In genomic region chr1:18640228-18641004, GRCh38 we compare ENCODE assay signal across 22 cellular contexts. TPM values are rescaled to one million over a fixed set of nuclear protein-coding genes. Genes with fewer than 3 reads are reported as not detected.
DNase-seq lines count a peak whose midpoint lies in the region; ATAC-seq and TF ChIP-seq lines count a peak whose summit lies in the region.
"Had no signal": no experiment of that assay in that cellular context is flagged by ENCODE, and none has a peak within 500 bp of the region (broad histone marks: within the 10 kb centered on the region; RNA-seq: fewer than 3 reads in every experiment).

No MANE protein-coding gene starts in this region.

- peak; percentile 23 for DNase-seq in NCI-H2171 treated with DMSO at 0.1 percent for 48 hours (lab: John Stamatoyannopoulos, UW)
- DNase-seq in NCI-H2171 (lab: John Stamatoyannopoulos, UW) = no peak
- peak; percentile 64 for DNase-seq in H9
- no peak for DNase-seq in activated T-helper 1 cell treated with anti-CD3 and anti-CD28 coated beads, Interleukin-12 subunit alpha, Interleukin-12 subunit beta, Interleukin-2, Interleukin-4 antibody, amounts not matched to agents 30 ng/mL and 10 ng/mL and 1 ng/mL, durations not matched to agents 14 hours and 24 hours and 36 hours (ENCODE audit: low spot score)
- DNase-seq in neural crest cell (ENCODE audit: low read depth, low spot score) = no peak
- DNase-seq in Right ventricle myocardium inferior (ENCODE audit: missing footprints) = no peak
- DNase-seq in CD4-positive, alpha-beta memory T cell = no peak
- DNase-seq in DMS114 treated with DMSO at 0.1 percent for 48 hours (lab: John Stamatoyannopoulos, UW; ENCODE audit: unreplicated experiment) = no peak
- DNase-seq: 8988T; activated CD8-positive, alpha-beta T cell treated with anti-CD3 and anti-CD28 coated beads, Interleukin-2, amount 10 ng/mL, durations not matched to agents 7 days and 5 days; IMR-90; mesenchymal stem cell; NCI-H2081; NCI-H526; nucleus accumbens; stomach; SW 1271; upper lobe of right lung had no signal

- no peak overlapping the region for H2BK120ac ChIP-seq in H9 (ENCODE audit: low read depth, low read length, poor library complexity, severe bottlenecking)

- 0 out of 2 replicates have a peak, but pooled peaks cover 2% of the 10 kb centered on the region for H3K4me1 ChIP-seq in H9 (ENCODE audit: insufficient read depth, low read length)
- peaks cover 11% of the 10 kb centered on the region for H3K4me1 ChIP-seq in CD4-positive, alpha-beta memory T cell (ENCODE audit: insufficient read depth, low read length)
- H3K4me1 ChIP-seq: upper lobe of right lung had no signal

- no peak overlapping the region for H4K5ac ChIP-seq in H9 (ENCODE audit: insufficient read length, low read depth, low read length)

- peaks cover 100% of the 10 kb centered on the region for H3K27me3 Mint-ChIP-seq in H9 (ENCODE audit: low read depth)
- H3K27me3 Mint-ChIP-seq in activated T-helper 1 cell treated with anti-CD3 and anti-CD28 coated beads, Interleukin-12 subunit alpha, Interleukin-12 subunit beta, Interleukin-2, Interleukin-4 antibody, amounts not matched to agents 30 ng/mL and 10 ng/mL and 1 ng/mL, durations not matched to agents 14 hours and 24 hours and 36 hours (ENCODE audit: insufficient read depth) = peaks cover 88% of the 10 kb centered on the region
- peaks cover 100% of the 10 kb centered on the region for H3K27me3 Mint-ChIP-seq in neural crest cell (ENCODE audit: low read depth)
- peaks cover 74% of the 10 kb centered on the region in 2 donors for H3K27me3 Mint-ChIP-seq in CD4-positive, alpha-beta memory T cell

- H4K91ac ChIP-seq in H9 (ENCODE audit: insufficient read length, low read depth, low read length) = no peak overlapping the region

- no peak overlapping the region for H3K23ac ChIP-seq in H9 (ENCODE audit: insufficient read length, low read depth, low read length)

- H3T11ph ChIP-seq in H9 (ENCODE audit: low read length) = no peak overlapping the region

- no peak for ATAC-seq in Right ventricle myocardium inferior
- ATAC-seq: activated CD8-positive, alpha-beta T cell treated with anti-CD3 and anti-CD28 coated beads, Interleukin-2, amount 10 ng/mL, durations not matched to agents 7 days and 5 days; Panc1; sciatic nerve; upper lobe of right lung had no signal

- H3K9me3 Mint-ChIP-seq in H9 = peaks cover 0 to 15% of the 10 kb centered on the region in 2 experiments; a peak in 2 of 5 replicates
- no peaks in the 10 kb centered on the region for H3K9me3 Mint-ChIP-seq in activated T-helper 1 cell treated with anti-CD3 and anti-CD28 coated beads, Interleukin-12 subunit alpha, Interleukin-12 subunit beta, Interleukin-2, Interleukin-4 antibody, amounts not matched to agents 30 ng/mL and 10 ng/mL and 1 ng/mL, durations not matched to agents 14 hours and 24 hours and 36 hours
- H3K9me3 Mint-ChIP-seq in neural crest cell = no peaks in the 10 kb centered on the region
- H3K9me3 Mint-ChIP-seq in CD4-positive, alpha-beta memory T cell = peaks cover 0 to 2% (median 0%) of the 10 kb centered on the region in 8 donors
- H3K9me3 Mint-ChIP-seq: activated T-helper 2 cell treated with anti-CD3 and anti-CD28 coated beads, Interferon-gamma antibody, Interleukin-2, Interleukin-4, amounts not matched to agents 10 μg/mL and 5 μg/mL and 100 μg/mL, durations not matched to agents 14 hours and 24 hours and 36 hours had no signal

- no peak overlapping the region for H3K14ac ChIP-seq in H9 (ENCODE audit: insufficient read depth, low read length)

- CTCF ChIA-PET in CD4-positive, alpha-beta memory T cell (lab: Charles Lee; ENCODE audit: partially characterized antibody) = no interaction called here

- H2AFZ ChIP-seq in H9 (ENCODE audit: low read length) = no peak overlapping the region

- H3K4me1 Mint-ChIP-seq in H9 = peaks cover 67 to 81% of the 10 kb centered on the region in 2 experiments
- H3K4me1 Mint-ChIP-seq in activated T-helper 1 cell treated with anti-CD3 and anti-CD28 coated beads, Interleukin-12 subunit alpha, Interleukin-12 subunit beta, Interleukin-2, Interleukin-4 antibody, amounts not matched to agents 30 ng/mL and 10 ng/mL and 1 ng/mL, durations not matched to agents 14 hours and 24 hours and 36 hours (ENCODE audit: low read depth) = peaks cover 15% of the 10 kb centered on the region
- peaks cover 73% of the 10 kb centered on the region for H3K4me1 Mint-ChIP-seq in neural crest cell
- peaks cover 21 to 52% (median 30%) of the 10 kb centered on the region in 4 donors for H3K4me1 Mint-ChIP-seq in CD4-positive, alpha-beta memory T cell

- intact Hi-C loops in activated T-helper 1 cell treated with anti-CD3 and anti-CD28 coated beads, Interleukin-12 subunit alpha, Interleukin-12 subunit beta, Interleukin-2, Interleukin-4 antibody, amounts not matched to agents 30 ng/mL and 10 ng/mL and 1 ng/mL, durations not matched to agents 14 hours and 24 hours and 36 hours (cut with micrococcal nuclease) = loop anchor here (10.0 kb wide), 1 partner anchor 536 kb away; the partner anchor contains the start of gene IGSF21
- intact Hi-C loops in Right ventricle myocardium inferior (cut with DNase I) = no loop called here
- intact Hi-C loops in CD4-positive, alpha-beta memory T cell (cut with micrococcal nuclease) = no loop called here

- H3K27ac Mint-ChIP-seq in H9 (peak overlapping the region in 1 of 3 experiments; percentile 78; a peak in 2 of 7 replicates), neural crest cell (ENCODE audit: unreplicated experiment) (no peak overlapping the region)
- H3K27ac Mint-ChIP-seq in activated T-helper 1 cell treated with anti-CD3 and anti-CD28 coated beads, Interleukin-12 subunit alpha, Interleukin-12 subunit beta, Interleukin-2, Interleukin-4 antibody, amounts not matched to agents 30 ng/mL and 10 ng/mL and 1 ng/mL, durations not matched to agents 14 hours and 24 hours and 36 hours = peak overlapping the region; percentile 68
- no peak overlapping the region for H3K27ac Mint-ChIP-seq in CD4-positive, alpha-beta memory T cell
- H3K27ac Mint-ChIP-seq: activated CD8-positive, alpha-beta T cell treated with anti-CD3 and anti-CD28 coated beads, Interleukin-2, amount 10 ng/mL, durations not matched to agents 7 days and 5 days; activated T-helper 2 cell treated with anti-CD3 and anti-CD28 coated beads, Interferon-gamma antibody, Interleukin-2, Interleukin-4, amounts not matched to agents 10 μg/mL and 5 μg/mL and 100 μg/mL, durations not matched to agents 14 hours and 24 hours and 36 hours had no signal

- H3K9ac ChIP-seq in H9 (ENCODE audit: extremely low read depth, insufficient read length, low read length) = no peak overlapping the region
- H3K9ac ChIP-seq: BLaER1 had no signal

- peaks cover 82% of the 10 kb centered on the region for H3K27me3 ChIP-seq in H9 (ENCODE audit: insufficient read depth, low read length)
- H3K27me3 ChIP-seq in CD4-positive, alpha-beta memory T cell (ENCODE audit: insufficient read depth, low read length) = peaks cover 60% of the 10 kb centered on the region

- H3K36me3 ChIP-seq in CD4-positive, alpha-beta memory T cell (ENCODE audit: insufficient read depth, low read length) = no peaks in the 10 kb centered on the region
- H3K36me3 ChIP-seq: BLaER1, stomach, upper lobe of right lung had no signal

- no peak overlapping the region for H3K4ac ChIP-seq in H9 (ENCODE audit: low read depth, low read length)

- H3K4me2 ChIP-seq in H9 (ENCODE audit: insufficient read depth, insufficient read length, low read length) = peak overlapping the region; percentile 64
- H3K4me2 ChIP-seq: BLaER1 had no signal

- H3K4me3 ChIP-seq in CD4-positive, alpha-beta memory T cell (ENCODE audit: low read length in 2 of 2) = no peak overlapping the region
- H3K4me3 ChIP-seq: BLaER1, stomach, upper lobe of right lung had no signal

- H3K27ac ChIP-seq in H9 (ENCODE audit: insufficient read length, low read depth, low read length) = no peak overlapping the region
- H3K27ac ChIP-seq in CD4-positive, alpha-beta memory T cell (ENCODE audit: low read depth, low read length) = no peak overlapping the region
- H3K27ac ChIP-seq: BLaER1, stomach, upper lobe of right lung had no signal

- no peak overlapping the region for H2BK5ac ChIP-seq in H9 (ENCODE audit: insufficient read length, low read length)

- H3K56ac ChIP-seq in H9 (ENCODE audit: insufficient read length, low read depth, low read length) = no peak overlapping the region

- no CpG with 5 or more reads among the region's 43 CpGs for WGBS in H9 (ENCODE audit: extremely low coverage, insufficient read length, low lambda C conversion rate)

- peaks cover 28% of the 10 kb centered on the region for H3K23me2 ChIP-seq in H9 (ENCODE audit: insufficient read length, low read depth, low read length, poor library complexity, severe bottlenecking)

- no peaks in the 10 kb centered on the region; a peak in 1 of 7 replicates for H3K36me3 Mint-ChIP-seq in H9 (ENCODE audit: insufficient read depth in 1 of 3, low read depth in 3 of 3)
- H3K36me3 Mint-ChIP-seq in activated T-helper 1 cell treated with anti-CD3 and anti-CD28 coated beads, Interleukin-12 subunit alpha, Interleukin-12 subunit beta, Interleukin-2, Interleukin-4 antibody, amounts not matched to agents 30 ng/mL and 10 ng/mL and 1 ng/mL, durations not matched to agents 14 hours and 24 hours and 36 hours (ENCODE audit: low read depth) = peaks cover 3% of the 10 kb centered on the region
- H3K36me3 Mint-ChIP-seq in neural crest cell (ENCODE audit: low read depth) = no peaks in the 10 kb centered on the region
- no peaks in the 10 kb centered on the region for H3K36me3 Mint-ChIP-seq in CD4-positive, alpha-beta memory T cell

- no peaks in the 10 kb centered on the region for H3K9me3 ChIP-seq in H9 (ENCODE audit: control insufficient read depth, low read depth, low read length)
- H3K9me3 ChIP-seq in CD4-positive, alpha-beta memory T cell (ENCODE audit: control insufficient read depth in 1 of 2, low read length in 2 of 2) = no peaks in the 10 kb centered on the region
- H3K9me3 ChIP-seq: BLaER1, stomach, upper lobe of right lung had no signal

- POLR2A ChIA-PET in CD4-positive, alpha-beta memory T cell (lab: Charles Lee; ENCODE audit: partially characterized antibody) = no interaction called here

- H2BK12ac ChIP-seq in H9 (ENCODE audit: insufficient read length, low read depth, low read length) = no peak overlapping the region

- no peak overlapping the region for H3K18ac ChIP-seq in H9 (ENCODE audit: insufficient read length, low read depth, low read length)

- no peaks in the 10 kb centered on the region for H4K20me1 ChIP-seq in H9 (ENCODE audit: control insufficient read depth, insufficient read depth, insufficient read length)

- no peak overlapping the region for H2BK20ac ChIP-seq in H9 (ENCODE audit: low read depth, low read length, poor library complexity, severe bottlenecking)

- no peak overlapping the region for H2AK5ac ChIP-seq in H9 (ENCODE audit: insufficient read length, low read length)

- H3K4me3 Mint-ChIP-seq in H9 (peak overlapping the region; percentile 25 to 81; a peak in 4 of 5 replicates), neural crest cell (peak overlapping the region; percentile 79)
- no peak overlapping the region for H3K4me3 Mint-ChIP-seq in activated T-helper 1 cell treated with anti-CD3 and anti-CD28 coated beads, Interleukin-12 subunit alpha, Interleukin-12 subunit beta, Interleukin-2, Interleukin-4 antibody, amounts not matched to agents 30 ng/mL and 10 ng/mL and 1 ng/mL, durations not matched to agents 14 hours and 24 hours and 36 hours
- H3K4me3 Mint-ChIP-seq in CD4-positive, alpha-beta memory T cell = peak overlapping the region in 2 of 8 donors; percentile 26 to 29
- H3K4me3 Mint-ChIP-seq: activated CD8-positive, alpha-beta T cell treated with anti-CD3 and anti-CD28 coated beads, Interleukin-2, amount 10 ng/mL, durations not matched to agents 7 days and 5 days had no signal

- H2BK15ac ChIP-seq in H9 (ENCODE audit: low read depth, low read length) = no peak overlapping the region

- no peaks in the 10 kb centered on the region for H3K79me1 ChIP-seq in H9 (ENCODE audit: insufficient read depth, low read depth, low read length, poor library complexity, severe bottlenecking)

- no peaks in the 10 kb centered on the region for H3K79me2 ChIP-seq in H9 (ENCODE audit: insufficient read depth, low read length)

- no peak overlapping the region for H4K8ac ChIP-seq in H9 (replicated peaks; ENCODE audit: insufficient read length, low read depth, low read length)

- TF ChIP-seq CTCF in H9 (conservative IDR thresholded peaks at IDR 0.05) (no peak), neural crest cell (conservative IDR thresholded peaks at IDR 0.05) (no peak)

RNA-seq across cellular contexts. Expression of gene PAX7, which starts 9.8 kb away (rescaled TPM):
- total RNA-seq in H9 (2021) (0.09 and 0.15 TPM in 2 replicates), neural crest cell (10.2 and 10.9 TPM in 2 replicates), Right ventricle myocardium inferior (not detected)
- total RNA-seq in activated T-helper 1 cell treated with anti-CD3 and anti-CD28 coated beads, Interleukin-12 subunit alpha, Interleukin-12 subunit beta, Interleukin-2, Interleukin-4 antibody, amounts not matched to agents 30 ng/mL and 10 ng/mL and 1 ng/mL, durations not matched to agents 14 hours and 24 hours and 36 hours = not detected in 2 replicates
- total RNA-seq in CD4-positive, alpha-beta memory T cell = not detected
- polyA plus RNA-seq in CD4-positive, alpha-beta memory T cell = not detected
- total RNA-seq: activated CD8-positive, alpha-beta T cell treated with anti-CD3 and anti-CD28 coated beads, Interleukin-2, amount 10 ng/mL, durations not matched to agents 7 days and 5 days; activated T-helper 2 cell treated with anti-CD3 and anti-CD28 coated beads, Interferon-gamma antibody, Interleukin-2, Interleukin-4, amounts not matched to agents 10 μg/mL and 5 μg/mL and 100 μg/mL, durations not matched to agents 14 hours and 24 hours and 36 hours; IMR-90; sciatic nerve; stomach; upper lobe of right lung had no signal
- polyA plus RNA-seq: IMR-90, stomach had no signal

Comparison
In these comparisons a context has a peak if more than half of its experiments do, and no peak if none do; other contexts are left out.
1. DNase-seq: peak in NCI-H2171 treated with DMSO at 0.1 percent for 48 hours (single experiment) and H9 (single experiment); none in NCI-H2171 (single experiment), activated T-helper 1 cell treated with anti-CD3 and anti-CD28 coated beads, Interleukin-12 subunit alpha, Interleukin-12 subunit beta, Interleukin-2, Interleukin-4 antibody, amounts not matched to agents 30 ng/mL and 10 ng/mL and 1 ng/mL, durations not matched to agents 14 hours and 24 hours and 36 hours (single experiment), neural crest cell (single experiment), Right ventricle myocardium inferior (single experiment), CD4-positive, alpha-beta memory T cell (0 of 5) and DMS114 treated with DMSO at 0.1 percent for 48 hours (single experiment).